ENCODE assay signal across 1 cellular context in genomic region chr10:47894571-47894970, GRCh38.
TF ChIP-seq lines count a peak whose summit lies in the region.

No MANE protein-coding gene starts in this region.

TF ChIP-seq in A549, 52 proteins besides CTCF, POLR2A, EP300 and RAD21:
- peak; percentile 44; the same call in 1 of the 2 replicates for TF ChIP-seq FOSB (CRISPR knock-in tag; IDR thresholded peaks at IDR 0.05)
